In the genomic region with DNA sequence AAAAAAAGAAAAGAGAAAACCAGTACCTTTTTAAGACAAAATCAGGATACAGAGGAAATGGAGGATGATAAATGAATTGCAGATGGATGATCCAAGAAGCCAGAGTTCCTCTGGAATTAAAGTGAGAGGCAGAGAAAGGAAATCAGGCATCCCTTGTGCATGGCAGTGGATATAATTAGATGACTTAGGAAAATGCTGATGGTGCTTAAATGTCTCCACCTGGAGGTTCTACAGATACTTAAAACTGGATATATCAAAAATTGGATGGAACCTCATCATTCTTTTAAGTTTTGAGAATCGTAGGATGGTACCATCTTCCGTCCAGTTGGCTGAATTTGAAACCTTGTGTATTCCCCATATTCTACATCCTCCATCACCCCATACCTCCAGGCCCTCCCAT, we compare ENCODE assay signal across 1 cellular context.
TF ChIP-seq lines count a peak whose summit lies in the region.

No MANE protein-coding gene starts in this region.

TF ChIP-seq in HepG2, 621 proteins besides CTCF, POLR2A, EP300 and RAD21 (continued from another document):
- TF ChIP-seq HNRNPH1 (optimal IDR thresholded peaks at IDR 0.05; ENCODE audit: low read depth, low read length) (no peak), MAFF (IDR thresholded peaks at IDR 0.05; ENCODE audit: low read depth, low read length) (peak; percentile 60), ZFP62 (CRISPR knock-in tag; IDR thresholded peaks at IDR 0.05) (no peak), GABPB1 (CRISPR knock-in tag; IDR thresholded peaks at IDR 0.05) (no peak)
